In the genomic region with DNA sequence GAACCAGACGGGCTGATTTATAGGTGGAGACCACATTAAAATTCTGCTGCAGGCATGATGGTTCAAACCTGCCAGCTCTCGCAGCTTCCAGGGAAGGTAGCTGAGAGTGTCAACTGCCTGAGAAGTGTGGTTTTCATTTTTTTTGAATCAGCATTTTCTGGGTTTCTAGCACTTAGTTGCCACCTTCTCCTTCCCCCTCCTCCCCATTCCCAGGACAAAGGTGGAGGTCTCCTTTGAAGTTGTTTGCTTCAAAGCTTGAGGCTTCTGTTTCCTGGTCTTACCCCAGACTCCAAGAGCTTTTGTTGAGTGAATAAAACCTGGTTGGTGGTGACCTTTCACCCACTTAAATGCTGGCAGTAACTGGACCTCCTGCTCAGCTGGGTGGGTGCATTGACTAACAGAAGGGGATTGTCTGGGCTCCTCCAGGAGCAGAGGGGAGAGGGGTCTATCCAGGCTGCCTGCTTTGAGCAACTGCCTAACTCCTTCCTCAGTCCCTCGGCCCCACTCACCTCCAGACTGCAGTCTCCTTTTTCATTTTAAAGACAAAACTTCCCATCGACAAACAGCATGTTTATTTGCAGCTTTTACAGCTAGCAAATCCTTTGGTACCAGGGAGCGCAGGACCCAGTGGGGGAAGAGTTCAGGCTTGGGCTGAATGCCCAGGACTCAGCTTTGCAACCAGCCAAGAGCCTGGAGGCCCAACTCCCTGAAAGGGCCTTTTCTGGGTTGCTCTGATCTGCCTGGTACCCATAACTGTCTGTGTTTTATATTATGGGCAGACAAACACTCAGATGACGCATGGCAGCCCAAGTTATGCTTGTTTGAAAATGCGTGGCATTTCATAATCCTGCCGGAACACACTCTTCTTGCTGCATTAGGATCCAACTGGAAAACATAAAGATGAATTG, we compare ENCODE assay signal across 9 cellular contexts. TPM values are rescaled to one million over a fixed set of nuclear protein-coding genes. Genes with fewer than 3 reads are reported as not detected.
A peak's percentile ranks its signal among the peaks of the same experiment; 100 is the strongest.
DNase-seq lines count a peak whose midpoint lies in the region; FAIRE-seq and TF ChIP-seq lines count a peak whose summit lies in the region.
"Had no signal": no experiment of that assay in that cellular context is flagged by ENCODE, and none has a peak within 500 bp of the region (broad histone marks: within the 10 kb centered on the region; RNA-seq: fewer than 3 reads in every experiment).

No MANE protein-coding gene starts in this region.

- peak overlapping the region; percentile 76 for H3K27ac ChIP-seq in endothelial cell of umbilical vein (ENCODE audit: insufficient read depth, low read depth, low read length)

- peaks cover 29% of the 10 kb centered on the region for H3K27me3 Mint-ChIP-seq in activated naive CD8-positive, alpha-beta T cell treated with anti-CD3 and anti-CD28 coated beads for 36 hours

- no peaks in the 10 kb centered on the region for H3K9me1 ChIP-seq in endothelial cell of umbilical vein (replicated peaks; ENCODE audit: control insufficient read depth, extremely low read depth, insufficient read depth, low read length)

- no peaks in the 10 kb centered on the region for H3K36me3 Mint-ChIP-seq in activated naive CD8-positive, alpha-beta T cell treated with anti-CD3 and anti-CD28 coated beads for 36 hours

- peak; percentile 38 for DNase-seq in DMS 273 (lab: John Stamatoyannopoulos, UW; ENCODE audit: unreplicated experiment)
- no peak for DNase-seq in DMS 273 treated with DMSO at 0.1 percent for 48 hours (lab: John Stamatoyannopoulos, UW)
- DNase-seq in endothelial cell of umbilical vein (ENCODE audit: low read depth, low spot score), result peak; percentile 96
- peak; percentile 89 for DNase-seq in mesenteric fat pad (ENCODE audit: low spot score)
- peak; percentile 79 for DNase-seq in ureter (ENCODE audit: low spot score)
- no peak for DNase-seq in NCI-H2227 (lab: John Stamatoyannopoulos, UW; ENCODE audit: unreplicated experiment)
- DNase-seq in T-helper 2 cell, result no peak
- no peak for DNase-seq in activated naive CD8-positive, alpha-beta T cell treated with anti-CD3 and anti-CD28 coated beads for 36 hours

- no peaks in the 10 kb centered on the region for H3K9me3 Mint-ChIP-seq in activated naive CD8-positive, alpha-beta T cell treated with anti-CD3 and anti-CD28 coated beads for 36 hours

- H3K36me3 ChIP-seq in endothelial cell of umbilical vein (ENCODE audit: control insufficient read depth in 2 of 2, extremely low read depth in 1 of 2, insufficient read depth in 2 of 2, low read length in 2 of 2), result peaks cover 2 to 15% of the 10 kb centered on the region in 2 experiments

- no peaks in the 10 kb centered on the region for H3K9me3 ChIP-seq in endothelial cell of umbilical vein (replicated peaks; ENCODE audit: control insufficient read depth, insufficient read depth, low read length)

- peak overlapping the region in 2 of 3 experiments; percentile 94 to 96 for H3K4me3 ChIP-seq in endothelial cell of umbilical vein (replicated peaks in 1 of 3; ENCODE audit: insufficient read depth in 1 of 3, low read depth in 1 of 3, low read length in 3 of 3)

- dilution Hi-C loops in endothelial cell of umbilical vein (cut with MboI; ENCODE audit: extremely low pct_ligation_motif_present, low sequenced_read_pairs), result no loop called here

- TF ChIP-seq POLR2A in endothelial cell of umbilical vein (IDR thresholded peaks at IDR 0.05; ENCODE audit: low read depth, low read length), result peak; percentile 97

- H3K4me1 ChIP-seq in endothelial cell of umbilical vein (ENCODE audit: control insufficient read depth, extremely low read depth, insufficient read depth, low read length), result peaks cover 6% of the 10 kb centered on the region

- peak overlapping the region; percentile 92 for H3K9ac ChIP-seq in endothelial cell of umbilical vein (replicated peaks; ENCODE audit: extremely low read depth, insufficient read depth, low read length)

- H3K4me1 Mint-ChIP-seq in activated naive CD8-positive, alpha-beta T cell treated with anti-CD3 and anti-CD28 coated beads for 36 hours, result peaks cover 7% of the 10 kb centered on the region

- H3K27ac Mint-ChIP-seq in activated naive CD8-positive, alpha-beta T cell treated with anti-CD3 and anti-CD28 coated beads for 36 hours, result no peak overlapping the region

- H3K27me3 ChIP-seq in endothelial cell of umbilical vein (ENCODE audit: control insufficient read depth in 2 of 2, insufficient read depth in 2 of 2, low read length in 2 of 2), result no peaks in the 10 kb centered on the region

- no peak overlapping the region for H3K4me3 Mint-ChIP-seq in activated naive CD8-positive, alpha-beta T cell treated with anti-CD3 and anti-CD28 coated beads for 36 hours

- TSS peak; percentile 8 for BruUV-seq in endothelial cell of umbilical vein (replicated peaks; lab: Mats Ljungman, UMichigan)

- CTCF ChIA-PET in endothelial cell of umbilical vein (lab: Charles Lee), result interaction anchor here (1.1 to 5.4 kb wide), 9 partner anchors 12 to 191 kb away, joined by 3 to 86 read pairs (median 7); no protein-coding TSS in a partner anchor

- H3K4me2 ChIP-seq in endothelial cell of umbilical vein (ENCODE audit: insufficient read depth, low read length), result peak overlapping the region; percentile 66

- POLR2A ChIA-PET in endothelial cell of umbilical vein (lab: Charles Lee), result interaction anchor here (0.6 to 7.6 kb wide), 18 partner anchors 11 to 193 kb away, joined by 3 to 310 read pairs (median 6); no protein-coding TSS in a partner anchor

- TF ChIP-seq CTCF in endothelial cell of umbilical vein (IDR thresholded peaks at IDR 0.05; ENCODE audit: extremely low read depth in 1 of 2, insufficient read depth in 1 of 2, low read depth in 1 of 2, low read length in 2 of 2), result no peak

- no peaks in the 10 kb centered on the region for H4K20me1 ChIP-seq in endothelial cell of umbilical vein (replicated peaks; ENCODE audit: control insufficient read depth, extremely low read depth, insufficient read depth, low read length)

- intact Hi-C loops in endothelial cell of umbilical vein (cut with micrococcal nuclease), result loop anchor here (1.0 kb wide), 6 partner anchors 65 to 185 kb away; no protein-coding TSS in a partner anchor

- H3K79me2 ChIP-seq in endothelial cell of umbilical vein (ENCODE audit: control insufficient read depth, insufficient read depth, low read length), result peaks cover 35% of the 10 kb centered on the region

- no peak overlapping the region for H2AFZ ChIP-seq in endothelial cell of umbilical vein (ENCODE audit: low read depth, low read length)

- peak; percentile 76 for FAIRE-seq in endothelial cell of umbilical vein (lab: Jason Lieb, UNC)
- FAIRE-seq: A204.1 had no signal

TF ChIP-seq in endothelial cell of umbilical vein, 7 proteins besides CTCF, POLR2A, EP300 and RAD21:
- TF ChIP-seq GATA2 (IDR thresholded peaks at IDR 0.05; ENCODE audit: insufficient read depth, insufficient read length, low read depth, low read length) (no peak), JUN (IDR thresholded peaks at IDR 0.05; ENCODE audit: borderline replicate concordance, insufficient read depth, insufficient read length, low read depth) (no peak), POLR2AphosphoS5 (IDR thresholded peaks at IDR 0.05; ENCODE audit: insufficient read depth, low read depth, low read length) (peak; percentile 77), EZH2 (IDR thresholded peaks at IDR 0.05; ENCODE audit: borderline replicate concordance, low read depth, low read length, severe bottlenecking) (no peak), FOS (IDR thresholded peaks at IDR 0.05; ENCODE audit: borderline replicate concordance, insufficient read depth, low read length) (no peak), MYC (IDR thresholded peaks at IDR 0.05; ENCODE audit: low read depth, low read length) (no peak)
- TF ChIP-seq, protein P1, sequence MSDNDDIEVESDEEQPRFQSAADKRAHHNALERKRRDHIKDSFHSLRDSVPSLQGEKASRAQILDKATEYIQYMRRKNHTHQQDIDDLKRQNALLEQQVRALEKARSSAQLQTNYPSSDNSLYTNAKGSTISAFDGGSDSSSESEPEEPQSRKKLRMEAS (IDR thresholded peaks at IDR 0.05; ENCODE audit: insufficient read depth, insufficient read length), result no peak

RNA-seq across cellular contexts. Expression of a gene that starts 3.6 kb away (rescaled TPM):
- total RNA-seq in endothelial cell of umbilical vein (830 and 937 TPM in 2 replicates), mesenteric fat pad (677 TPM), ureter (304 TPM)
- 1,101 and 1,250 TPM in 2 replicates for polyA plus RNA-seq in endothelial cell of umbilical vein
- polyA plus RNA-seq in endothelial cell of umbilical vein (2011; cell fraction: cytosol; rRNA removed), result 523 and 798 TPM in 2 replicates
- polyA plus RNA-seq in endothelial cell of umbilical vein (2011; cell fraction: nucleus; rRNA removed), result 517 and 555 TPM in 2 replicates
- polyA plus RNA-seq in endothelial cell of umbilical vein (2012), result 507 and 871 TPM in 2 replicates
- 476 and 592 TPM in 2 replicates for polyA minus RNA-seq in endothelial cell of umbilical vein
- polyA minus RNA-seq in endothelial cell of umbilical vein (2011; cell fraction: cytosol; rRNA and poly(A)+ RNA removed), result 265 TPM
- polyA minus RNA-seq in endothelial cell of umbilical vein (2011; cell fraction: nucleus; rRNA and poly(A)+ RNA removed), result 333 and 638 TPM in 2 replicates
- 10 to 100 TPM; 13.4 to 13.7 TPM for total RNA-seq in activated naive CD8-positive, alpha-beta T cell treated with anti-CD3 and anti-CD28 coated beads for 36 hours

Comparison
In these comparisons a context has a peak if more than half of its experiments do, and no peak if none do; other contexts are left out.
1. DNase-seq: peak in DMS 273 (single experiment), endothelial cell of umbilical vein (single experiment), mesenteric fat pad (single experiment) and ureter (single experiment); none in DMS 273 treated with DMSO at 0.1 percent for 48 hours (single experiment), NCI-H2227 (single experiment), T-helper 2 cell (0 of 5) and activated naive CD8-positive, alpha-beta T cell treated with anti-CD3 and anti-CD28 coated beads for 36 hours (single experiment).
2. RNA of a gene that starts 3.6 kb away (total RNA-seq): 830 to 937 TPM in endothelial cell of umbilical vein, 677 TPM in mesenteric fat pad (single experiment) and 304 TPM in ureter (single experiment); 13.4 to 13.7 TPM in activated naive CD8-positive, alpha-beta T cell treated with anti-CD3 and anti-CD28 coated beads for 36 hours; every median in the first group is over 10 times any median in the second.